Comparison of ENCODE assay signal across 1 cellular context in genomic region chr19:58451358-58452101, GRCh38.
A peak's percentile ranks its signal among the peaks of the same experiment; 100 is the strongest.
TF ChIP-seq lines count a peak whose summit lies in the region.

Gene ZNF324B (plus strand): TSS chr19:58451622. CDS start chr19:58453702, 2,080 bp downstream.

TF ChIP-seq in K562, 482 proteins besides CTCF, POLR2A, EP300 and RAD21 (continued from another document and continues in another):
- TF ChIP-seq CBFA2T2 (conservative IDR thresholded peaks at IDR 0.05) (no peak), HSF4 (CRISPR knock-in tag; IDR thresholded peaks at IDR 0.05; ENCODE audit: borderline replicate concordance) (no peak), MBD2 (IDR thresholded peaks at IDR 0.05; ENCODE audit: borderline replicate concordance, low read depth) (peak; percentile 93), DEAF1 (CRISPR knock-in tag; IDR thresholded peaks at IDR 0.05) (no peak), POLR2AphosphoS2 (IDR thresholded peaks at IDR 0.05; ENCODE audit: low read length) (no peak), TGIF2 (CRISPR knock-in tag; IDR thresholded peaks at IDR 0.05) (no peak), SMARCE1 (IDR thresholded peaks at IDR 0.05) (no peak), SLC30A9 (CRISPR knock-in tag; IDR thresholded peaks at IDR 0.05) (no peak), JUNB (CRISPR knock-in tag; conservative IDR thresholded peaks at IDR 0.05) (no peak), ZBTB49 (CRISPR knock-in tag; IDR thresholded peaks at IDR 0.05; ENCODE audit: borderline replicate concordance) (no peak), TFAP4 (CRISPR knock-in tag; IDR thresholded peaks at IDR 0.05; ENCODE audit: borderline replicate concordance) (peak; percentile 86), RBM22 (IDR thresholded peaks at IDR 0.05; ENCODE audit: low read depth, low read length, poor library complexity, severe bottlenecking) (peak; percentile 84), MTA2 (IDR thresholded peaks at IDR 0.05; ENCODE audit: low read depth) (no peak), DDX20 (tag; IDR thresholded peaks at IDR 0.05; ENCODE audit: low read depth) (no peak), ERF (CRISPR knock-in tag; IDR thresholded peaks at IDR 0.05) (peak; percentile 76; the same call in 1 of the 2 replicates), POLR2AphosphoS5 (IDR thresholded peaks at IDR 0.05; ENCODE audit: control insufficient read depth, insufficient read depth, low read depth, low read length) (no peak), CREM (IDR thresholded peaks at IDR 0.05; ENCODE audit: low read depth) (peak; percentile 86), MEIS2 (IDR thresholded peaks at IDR 0.05; ENCODE audit: partially characterized antibody) (peak; percentile 64), E4F1 (CRISPR knock-in tag; IDR thresholded peaks at IDR 0.05; ENCODE audit: borderline replicate concordance) (0 out of 2 replicates have a peak, but pooled peaks have one; percentile 60), PHF21A (IDR thresholded peaks at IDR 0.05; ENCODE audit: borderline replicate concordance, low read depth) (no peak), ZKSCAN8 (CRISPR knock-in tag; IDR thresholded peaks at IDR 0.05) (no peak), U2AF1 (optimal IDR thresholded peaks at IDR 0.05; ENCODE audit: low read depth, low read length) (peak; percentile 82), SIN3B (IDR thresholded peaks at IDR 0.05; ENCODE audit: low read depth) (0 out of 2 replicates have a peak, but pooled peaks have one; percentile 8), ZFP36 (IDR thresholded peaks at IDR 0.05; ENCODE audit: low read depth, low read length, partially characterized antibody) (no peak), ZNF347 (CRISPR knock-in tag; IDR thresholded peaks at IDR 0.05; ENCODE audit: low read depth) (no peak), NRF1 (conservative IDR thresholded peaks at IDR 0.05 in 1 of 2, IDR thresholded peaks at IDR 0.05 in 1 of 2) (peak; percentile 92 to 94), SMARCB1 (IDR thresholded peaks at IDR 0.05; ENCODE audit: insufficient read length, low read depth) (no peak), SUPT5H (IDR thresholded peaks at IDR 0.05) (peak; percentile 79), ASH1L (IDR thresholded peaks at IDR 0.05; ENCODE audit: borderline replicate concordance, low read depth, partially characterized antibody) (no peak), COPS2 (conservative IDR thresholded peaks at IDR 0.05) (no peak), JUND (IDR thresholded peaks at IDR 0.05; ENCODE audit: borderline replicate concordance, low read depth, low read length) (peak; percentile 14; the same call in 1 of the 2 replicates), JUND (tag; IDR thresholded peaks at IDR 0.05; ENCODE audit: borderline replicate concordance, low read depth, low read length) (no peak; the same call in 2 of the 3 replicates), ZFP91 (CRISPR knock-in tag; IDR thresholded peaks at IDR 0.05) (no peak), ATF3 (IDR thresholded peaks at IDR 0.05) (no peak), ATF3 (CRISPR knock-in tag; conservative IDR thresholded peaks at IDR 0.05) (0 out of 2 replicates have a peak, but pooled peaks have one; percentile 58), ZNF780A (CRISPR knock-in tag; IDR thresholded peaks at IDR 0.05) (no peak), ESRRA (IDR thresholded peaks at IDR 0.05; ENCODE audit: borderline replicate concordance, low read depth) (0 out of 2 replicates have a peak, but pooled peaks have one; percentile 7), PRPF4 (IDR thresholded peaks at IDR 0.05; ENCODE audit: insufficient read depth, low read depth, low read length, poor library complexity, severe bottlenecking) (no peak), ELK1 (CRISPR knock-in tag; IDR thresholded peaks at IDR 0.05) (0 out of 2 replicates have a peak, but pooled peaks have one; percentile 44), PYGO2 (tag; IDR thresholded peaks at IDR 0.05) (no peak), XRCC5 (IDR thresholded peaks at IDR 0.05; ENCODE audit: low read depth, low read length) (no peak), BRD9 (IDR thresholded peaks at IDR 0.05; ENCODE audit: low read depth, partially characterized antibody) (no peak), SAP30 (IDR thresholded peaks at IDR 0.05; ENCODE audit: borderline replicate concordance, insufficient read depth, low read depth, low read length, poor library complexity, severe bottlenecking) (peak; percentile 24), TSC22D4 (tag; IDR thresholded peaks at IDR 0.05) (no peak), KLF1 (tag; IDR thresholded peaks at IDR 0.05) (no peak), ZNF277 (CRISPR knock-in tag; IDR thresholded peaks at IDR 0.05; ENCODE audit: borderline replicate concordance) (no peak), CCNT2 (IDR thresholded peaks at IDR 0.05; ENCODE audit: borderline replicate concordance, extremely low read depth, insufficient read length, low read depth, low read length) (peak; percentile 27), FOXJ2 (tag; IDR thresholded peaks at IDR 0.05) (peak; percentile 84), KDM5B (IDR thresholded peaks at IDR 0.05; ENCODE audit: insufficient replicate concordance, low read depth, low read length) (peak; percentile 54), FOXP4 (CRISPR knock-in tag; IDR thresholded peaks at IDR 0.05; ENCODE audit: borderline replicate concordance) (peak; percentile 38; the same call in 1 of the 2 replicates), NR3C1 (CRISPR knock-in tag; IDR thresholded peaks at IDR 0.05) (0 out of 2 replicates have a peak, but pooled peaks have one; percentile 59), GTF2F1 (IDR thresholded peaks at IDR 0.05; ENCODE audit: low read depth, low read length) (no peak), POLR2B (IDR thresholded peaks at IDR 0.05; ENCODE audit: low read depth, partially characterized antibody) (peak; percentile 52), ZNF511 (CRISPR knock-in tag; IDR thresholded peaks at IDR 0.05) (peak; percentile 72; the same call in 1 of the 2 replicates), CXXC5 (CRISPR knock-in tag; IDR thresholded peaks at IDR 0.05) (peak; percentile 58), RCOR1 (IDR thresholded peaks at IDR 0.05; ENCODE audit: borderline replicate concordance in 1 of 2, low read depth in 2 of 2, low read length in 2 of 2) (no peak), RBM39 (optimal IDR thresholded peaks at IDR 0.05; ENCODE audit: low read depth, low read length) (no peak), HCFC1 (IDR thresholded peaks at IDR 0.05; ENCODE audit: low read depth, low read length) (peak; percentile 97)
